ENCODE assay signal across 13 cellular contexts in the genomic region with DNA sequence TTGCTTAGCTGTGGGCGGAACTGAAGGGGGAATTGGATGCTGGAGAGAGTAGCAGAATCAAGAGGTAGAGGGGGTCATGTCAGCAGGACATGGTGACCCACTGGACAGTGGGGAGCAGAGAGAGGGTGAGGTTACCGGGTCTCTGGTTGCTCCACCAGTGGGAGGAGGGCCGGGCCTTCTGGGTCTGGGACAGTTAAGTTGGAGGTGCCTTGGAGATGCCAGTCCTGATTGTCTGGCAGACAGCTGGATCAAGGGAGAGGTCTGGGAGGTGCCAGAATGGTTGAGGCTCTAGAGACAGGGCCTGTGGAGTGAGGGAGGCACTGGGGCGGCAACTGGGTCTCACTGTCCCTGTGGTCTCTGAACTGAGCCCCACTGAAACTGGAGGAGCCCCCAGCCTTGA. TPM values are rescaled to one million over a fixed set of nuclear protein-coding genes. Genes with fewer than 3 reads are reported as not detected.
DNase-seq lines count a peak whose midpoint lies in the region; ATAC-seq and TF ChIP-seq lines count a peak whose summit lies in the region.
"Had no signal": no experiment of that assay in that cellular context is flagged by ENCODE, and none has a peak within 500 bp of the region (broad histone marks: within the 10 kb centered on the region; RNA-seq: fewer than 3 reads in every experiment).

No MANE protein-coding gene starts in this region.

- no peak for TF ChIP-seq CTCF in chondrocyte (IDR thresholded peaks at IDR 0.05)
- TF ChIP-seq CTCF in testis (IDR thresholded peaks at IDR 0.05): no peak

- H3K4me3 ChIP-seq in muscle layer of duodenum (ENCODE audit: low read depth in 1 of 2, low read length in 2 of 2): peak overlapping the region in 1 of 2 donors; percentile 25
- no peak overlapping the region for H3K4me3 ChIP-seq in testis

- peak overlapping the region; percentile 62 for H3K27ac ChIP-seq in muscle layer of duodenum (ENCODE audit: low read length)
- H3K27ac ChIP-seq in testis: peak overlapping the region; percentile 85 to 96
- H3K27ac ChIP-seq: KMS-11 had no signal

- H3K36me3 ChIP-seq in muscle layer of duodenum (ENCODE audit: control insufficient read depth in 1 of 2, insufficient read depth in 2 of 2, low read length in 2 of 2): peaks cover 19 to 25% of the 10 kb centered on the region in 2 donors
- no peaks in the 10 kb centered on the region for H3K36me3 ChIP-seq in testis (ENCODE audit: low read depth, missing control alignments)

- H3K27me3 Mint-ChIP-seq in activated CD4-positive, alpha-beta T cell treated with anti-CD3 and anti-CD28 coated beads, Interleukin-2, amount 10 ng/mL, durations not matched to agents 24 days and 14 days: no peaks in the 10 kb centered on the region
- H3K27me3 Mint-ChIP-seq in chondrocyte (ENCODE audit: low read depth): no peaks in the 10 kb centered on the region

- H3K36me3 Mint-ChIP-seq in activated CD4-positive, alpha-beta T cell treated with anti-CD3 and anti-CD28 coated beads, Interleukin-2, amount 10 ng/mL, durations not matched to agents 24 days and 14 days (ENCODE audit: low read depth): peaks cover 29% of the 10 kb centered on the region
- peaks cover 11% of the 10 kb centered on the region for H3K36me3 Mint-ChIP-seq in chondrocyte (ENCODE audit: low read depth)

- DNase-seq in activated CD4-positive, alpha-beta T cell treated with anti-CD3 and anti-CD28 coated beads, Interleukin-2, amount 10 ng/mL, durations not matched to agents 24 days and 14 days: no peak
- no peak for DNase-seq in activated CD4-positive, alpha-beta T cell treated with anti-CD3 and anti-CD28 coated beads, Interleukin-2, amount 50 U/mL, for 4 hours
- DNase-seq in chondrocyte (ENCODE audit: low spot score) (peak; percentile 47), testis (no peak)
- DNase-seq: amniotic stem cell, NCI-H69 had no signal

- H3K4me3 Mint-ChIP-seq in activated CD4-positive, alpha-beta T cell treated with anti-CD3 and anti-CD28 coated beads, Interleukin-2, amount 10 ng/mL, durations not matched to agents 24 days and 14 days: no peak overlapping the region
- no peak overlapping the region for H3K4me3 Mint-ChIP-seq in chondrocyte (ENCODE audit: unreplicated experiment)

- no peak for ATAC-seq in HG02588 (IDR thresholded peaks at IDR 0.05; ENCODE audit: unreplicated experiment)
- no peak for ATAC-seq in GM21447 (IDR thresholded peaks at IDR 0.05; ENCODE audit: unreplicated experiment)
- no peak for ATAC-seq in esophagus mucosa

- no peaks in the 10 kb centered on the region for H3K9me3 Mint-ChIP-seq in activated CD4-positive, alpha-beta T cell treated with anti-CD3 and anti-CD28 coated beads, Interleukin-2, amount 10 ng/mL, durations not matched to agents 24 days and 14 days
- H3K9me3 Mint-ChIP-seq in chondrocyte (ENCODE audit: low read depth): no peaks in the 10 kb centered on the region

- H3K27ac Mint-ChIP-seq in activated CD4-positive, alpha-beta T cell treated with anti-CD3 and anti-CD28 coated beads, Interleukin-2, amount 10 ng/mL, durations not matched to agents 24 days and 14 days: peak overlapping the region; percentile 72
- no peak overlapping the region for H3K27ac Mint-ChIP-seq in chondrocyte (ENCODE audit: unreplicated experiment)

- peaks cover 32% of the 10 kb centered on the region for H3K4me1 Mint-ChIP-seq in activated CD4-positive, alpha-beta T cell treated with anti-CD3 and anti-CD28 coated beads, Interleukin-2, amount 10 ng/mL, durations not matched to agents 24 days and 14 days
- peaks cover 34% of the 10 kb centered on the region for H3K4me1 Mint-ChIP-seq in chondrocyte (ENCODE audit: low read depth)

- TF ChIP-seq POLR2A in testis (IDR thresholded peaks at IDR 0.05): no peak

- 58 to 73% methylated on average over 4 of the region's 4 CpGs for WGBS in testis, 2 donors

- peaks cover 14 to 48% of the 10 kb centered on the region in 2 donors for H3K4me1 ChIP-seq in muscle layer of duodenum (ENCODE audit: control insufficient read depth in 1 of 2, insufficient read depth in 2 of 2, low read length in 2 of 2)
- H3K4me1 ChIP-seq in testis: peaks cover 69% of the 10 kb centered on the region

- H3K27me3 ChIP-seq in muscle layer of duodenum (ENCODE audit: low read depth, low read length) (no peaks in the 10 kb centered on the region), testis (no peaks in the 10 kb centered on the region)

- H3K9me3 ChIP-seq in muscle layer of duodenum (ENCODE audit: control insufficient read depth in 1 of 2, low read length in 2 of 2) (no peaks in the 10 kb centered on the region), testis (no peaks in the 10 kb centered on the region)

- intact Hi-C loops in activated CD4-positive, alpha-beta T cell treated with anti-CD3 and anti-CD28 coated beads, Interleukin-2, amount 10 ng/mL, durations not matched to agents 24 days and 14 days (cut with micrococcal nuclease): no loop called here
- intact Hi-C loops in testis (cut with DNase I; ENCODE audit: low total_unique reads): no loop called here

RNA-seq across cellular contexts. Expression of a gene that starts 24.6 kb away (rescaled TPM):
- 13.4 and 13.7 TPM in 2 replicates for total RNA-seq in activated CD4-positive, alpha-beta T cell treated with anti-CD3 and anti-CD28 coated beads, Interleukin-2, amount 10 ng/mL, durations not matched to agents 24 days and 14 days
- total RNA-seq in chondrocyte (30.9 to 34.1 TPM (median 32.5 TPM) in 3 replicates), testis (10 to 100 TPM; 42.4 to 68.4 TPM), esophagus mucosa (42.0 TPM)
- polyA plus RNA-seq in testis (ENCODE audit: insufficient read depth, low read depth, low replicate concordance): 92.4 TPM

RNA-seq across cellular contexts. Expression of a gene that starts 31.8 kb away (rescaled TPM):
- 3.6 and 5.4 TPM in 2 replicates for total RNA-seq in activated CD4-positive, alpha-beta T cell treated with anti-CD3 and anti-CD28 coated beads, Interleukin-2, amount 10 ng/mL, durations not matched to agents 24 days and 14 days
- 16.0 to 25.7 TPM (median 25.1 TPM) in 3 replicates for total RNA-seq in chondrocyte
- total RNA-seq in testis: 100 to 1,000 TPM; 143 to 179 TPM
- 90.3 TPM for polyA plus RNA-seq in testis (ENCODE audit: insufficient read depth, low read depth, low replicate concordance)
- 30.5 TPM for total RNA-seq in esophagus mucosa

RNA-seq across cellular contexts. Expression of a gene that starts 52.5 kb away (rescaled TPM):
- not detected in 2 replicates for total RNA-seq in activated CD4-positive, alpha-beta T cell treated with anti-CD3 and anti-CD28 coated beads, Interleukin-2, amount 10 ng/mL, durations not matched to agents 24 days and 14 days
- not detected in 3 replicates for total RNA-seq in chondrocyte
- total RNA-seq in testis: not detected
- not detected for polyA plus RNA-seq in testis (ENCODE audit: insufficient read depth, low read depth, low replicate concordance)
- total RNA-seq in esophagus mucosa: not detected
- total RNA-seq: A673, fibroblast of villous mesenchyme had no signal
